Comparison of ENCODE assay signal across 24 cellular contexts in the genomic region with DNA sequence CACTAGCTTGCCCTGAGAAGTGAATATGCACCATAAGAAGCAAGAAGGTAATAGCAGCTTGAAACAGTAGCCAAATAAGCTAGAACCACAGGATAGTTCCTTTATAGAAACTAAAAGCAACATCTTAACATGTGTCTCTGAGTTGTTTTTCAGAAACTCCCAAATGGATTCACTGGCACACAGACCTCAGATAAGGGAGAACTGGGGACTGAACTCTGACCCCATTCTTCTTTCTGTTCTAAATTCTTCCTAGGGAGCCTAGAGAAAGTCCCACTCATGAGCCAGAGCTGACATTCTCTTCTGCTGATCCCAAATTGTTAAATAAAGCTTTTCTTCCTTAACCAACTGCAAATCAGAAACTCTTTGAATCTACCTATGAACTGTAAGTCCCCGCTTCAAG.
"Had no signal": no experiment of that assay in that cellular context is flagged by ENCODE, and none has a peak within 500 bp of the region (broad histone marks: within the 10 kb centered on the region; RNA-seq: fewer than 3 reads in every experiment).

No MANE protein-coding gene starts in this region.

- H3K27ac Mint-ChIP-seq: activated CD4-positive, alpha-beta T cell treated with anti-CD3 and anti-CD28 coated beads, Interleukin-2, amount 10 ng/mL, durations not matched to agents 24 days and 14 days; activated CD8-positive, alpha-beta T cell treated with anti-CD3 and anti-CD28 coated beads for 36 hours; activated naive CD4-positive, alpha-beta T cell treated with anti-CD3 and anti-CD28 coated beads, Interleukin-2, amount 10 ng/mL, durations not matched to agents 7 days and 5 days; activated naive CD8-positive, alpha-beta T cell treated with anti-CD3 and anti-CD28 coated beads, Interleukin-2, amount 50 U/mL, for 24 hours; effector memory CD8-positive, alpha-beta T cell; memory B cell; stimulated activated memory B cell treated with anti-CD40 and anti-IgM and Interleukin-4, amounts not matched to agents 10 μg/mL and 1 μg/mL and 100 μg/mL, for 72 hours had no signal

- H3K4me1 ChIP-seq: ascending aorta, breast epithelium, foreskin keratinocyte, spleen, tibial artery had no signal

- ATAC-seq: activated CD8-positive, alpha-beta T cell treated with anti-CD3 and anti-CD28 coated beads for 36 hours; activated naive CD8-positive, alpha-beta T cell treated with anti-CD3 and anti-CD28 coated beads, Interleukin-2, amount 50 U/mL, for 24 hours; activated T-cell treated with anti-CD3 and anti-CD28 coated beads, Interleukin-2, amount 50 U/mL, for 4 hours; effector memory CD8-positive, alpha-beta T cell; foreskin keratinocyte; mucosa of descending colon; stimulated activated memory B cell treated with anti-CD40 and anti-IgM and Interleukin-4, amounts not matched to agents 10 μg/mL and 1 μg/mL and 100 μg/mL, for 72 hours had no signal

- H3K4me3 Mint-ChIP-seq: activated CD4-positive, alpha-beta T cell treated with anti-CD3 and anti-CD28 coated beads, Interleukin-2, amount 10 ng/mL, durations not matched to agents 24 days and 14 days; activated CD8-positive, alpha-beta T cell treated with anti-CD3 and anti-CD28 coated beads for 36 hours; activated naive CD4-positive, alpha-beta T cell treated with anti-CD3 and anti-CD28 coated beads, Interleukin-2, amount 10 ng/mL, durations not matched to agents 7 days and 5 days; activated naive CD8-positive, alpha-beta T cell treated with anti-CD3 and anti-CD28 coated beads, Interleukin-2, amount 50 U/mL, for 24 hours; activated T-cell treated with anti-CD3 and anti-CD28 coated beads, Interleukin-2, amount 50 U/mL, for 4 hours; effector memory CD8-positive, alpha-beta T cell; memory B cell; naive B cell; neural crest cell; stimulated activated memory B cell treated with anti-CD40 and anti-IgM and Interleukin-4, amounts not matched to agents 10 μg/mL and 1 μg/mL and 100 μg/mL, for 72 hours had no signal

- H3K9me3 Mint-ChIP-seq: activated CD4-positive, alpha-beta T cell treated with anti-CD3 and anti-CD28 coated beads, Interleukin-2, amount 10 ng/mL, durations not matched to agents 24 days and 14 days; activated CD8-positive, alpha-beta T cell treated with anti-CD3 and anti-CD28 coated beads for 36 hours; activated naive CD4-positive, alpha-beta T cell treated with anti-CD3 and anti-CD28 coated beads, Interleukin-2, amount 10 ng/mL, durations not matched to agents 7 days and 5 days; activated naive CD8-positive, alpha-beta T cell treated with anti-CD3 and anti-CD28 coated beads, Interleukin-2, amount 50 U/mL, for 24 hours; activated T-cell treated with anti-CD3 and anti-CD28 coated beads, Interleukin-2, amount 50 U/mL, for 4 hours; memory B cell; naive B cell; neural crest cell; stimulated activated memory B cell treated with anti-CD40 and anti-IgM and Interleukin-4, amounts not matched to agents 10 μg/mL and 1 μg/mL and 100 μg/mL, for 72 hours had no signal

- H3K27me3 Mint-ChIP-seq: activated CD4-positive, alpha-beta T cell treated with anti-CD3 and anti-CD28 coated beads, Interleukin-2, amount 10 ng/mL, durations not matched to agents 24 days and 14 days; activated CD8-positive, alpha-beta T cell treated with anti-CD3 and anti-CD28 coated beads for 36 hours; activated naive CD4-positive, alpha-beta T cell treated with anti-CD3 and anti-CD28 coated beads, Interleukin-2, amount 10 ng/mL, durations not matched to agents 7 days and 5 days; activated naive CD8-positive, alpha-beta T cell treated with anti-CD3 and anti-CD28 coated beads, Interleukin-2, amount 50 U/mL, for 24 hours; effector memory CD8-positive, alpha-beta T cell; memory B cell; naive B cell; stimulated activated memory B cell treated with anti-CD40 and anti-IgM and Interleukin-4, amounts not matched to agents 10 μg/mL and 1 μg/mL and 100 μg/mL, for 72 hours had no signal

- H3K27ac ChIP-seq: ascending aorta, breast epithelium, foreskin keratinocyte, sigmoid colon, spleen, tibial artery had no signal

- H3K36me3 Mint-ChIP-seq: activated naive CD4-positive, alpha-beta T cell treated with anti-CD3 and anti-CD28 coated beads, Interleukin-2, amount 10 ng/mL, durations not matched to agents 7 days and 5 days; memory B cell; naive B cell; stimulated activated memory B cell treated with anti-CD40 and anti-IgM and Interleukin-4, amounts not matched to agents 10 μg/mL and 1 μg/mL and 100 μg/mL, for 72 hours had no signal

- DNase-seq: activated CD4-positive, alpha-beta T cell treated with anti-CD3 and anti-CD28 coated beads, Interleukin-2, amount 10 ng/mL, durations not matched to agents 24 days and 14 days; activated CD8-positive, alpha-beta T cell treated with anti-CD3 and anti-CD28 coated beads for 36 hours; activated naive CD4-positive, alpha-beta T cell treated with anti-CD3 and anti-CD28 coated beads, Interleukin-2, amount 10 ng/mL, durations not matched to agents 7 days and 5 days; activated naive CD8-positive, alpha-beta T cell treated with anti-CD3 and anti-CD28 coated beads, Interleukin-2, amount 50 U/mL, for 24 hours; activated T-cell treated with anti-CD3 and anti-CD28 coated beads, Interleukin-2, amount 50 U/mL, for 4 hours; dermis blood vessel endothelial cell; effector memory CD8-positive, alpha-beta T cell; foreskin keratinocyte; glutamatergic neuron; hypothalamus; islet precursor cell; mucosa of descending colon; naive B cell; sigmoid colon; spleen; stimulated activated CD4-positive, alpha-beta T cell treated with anti-CD3 and anti-CD28 coated beads, Interleukin-4, amount 100 ng/mL, for 4 hours; T-helper 1 cell; T-helper 9 cell; tibial artery had no signal

- H3K4me1 Mint-ChIP-seq: activated CD4-positive, alpha-beta T cell treated with anti-CD3 and anti-CD28 coated beads, Interleukin-2, amount 10 ng/mL, durations not matched to agents 24 days and 14 days; activated naive CD4-positive, alpha-beta T cell treated with anti-CD3 and anti-CD28 coated beads, Interleukin-2, amount 10 ng/mL, durations not matched to agents 7 days and 5 days; memory B cell; stimulated activated memory B cell treated with anti-CD40 and anti-IgM and Interleukin-4, amounts not matched to agents 10 μg/mL and 1 μg/mL and 100 μg/mL, for 72 hours had no signal

- H3K36me3 ChIP-seq: ascending aorta, breast epithelium, sigmoid colon, spleen, tibial artery had no signal

- H3K27me3 ChIP-seq: ascending aorta, breast epithelium, foreskin keratinocyte, sigmoid colon, spleen, tibial artery had no signal

- H3K4me3 ChIP-seq: ascending aorta, breast epithelium, mucosa of descending colon, sigmoid colon, spleen, tibial artery had no signal

- H3K9me3 ChIP-seq: ascending aorta, breast epithelium, mucosa of descending colon, sigmoid colon, spleen, tibial artery had no signal
